In the genomic region with DNA sequence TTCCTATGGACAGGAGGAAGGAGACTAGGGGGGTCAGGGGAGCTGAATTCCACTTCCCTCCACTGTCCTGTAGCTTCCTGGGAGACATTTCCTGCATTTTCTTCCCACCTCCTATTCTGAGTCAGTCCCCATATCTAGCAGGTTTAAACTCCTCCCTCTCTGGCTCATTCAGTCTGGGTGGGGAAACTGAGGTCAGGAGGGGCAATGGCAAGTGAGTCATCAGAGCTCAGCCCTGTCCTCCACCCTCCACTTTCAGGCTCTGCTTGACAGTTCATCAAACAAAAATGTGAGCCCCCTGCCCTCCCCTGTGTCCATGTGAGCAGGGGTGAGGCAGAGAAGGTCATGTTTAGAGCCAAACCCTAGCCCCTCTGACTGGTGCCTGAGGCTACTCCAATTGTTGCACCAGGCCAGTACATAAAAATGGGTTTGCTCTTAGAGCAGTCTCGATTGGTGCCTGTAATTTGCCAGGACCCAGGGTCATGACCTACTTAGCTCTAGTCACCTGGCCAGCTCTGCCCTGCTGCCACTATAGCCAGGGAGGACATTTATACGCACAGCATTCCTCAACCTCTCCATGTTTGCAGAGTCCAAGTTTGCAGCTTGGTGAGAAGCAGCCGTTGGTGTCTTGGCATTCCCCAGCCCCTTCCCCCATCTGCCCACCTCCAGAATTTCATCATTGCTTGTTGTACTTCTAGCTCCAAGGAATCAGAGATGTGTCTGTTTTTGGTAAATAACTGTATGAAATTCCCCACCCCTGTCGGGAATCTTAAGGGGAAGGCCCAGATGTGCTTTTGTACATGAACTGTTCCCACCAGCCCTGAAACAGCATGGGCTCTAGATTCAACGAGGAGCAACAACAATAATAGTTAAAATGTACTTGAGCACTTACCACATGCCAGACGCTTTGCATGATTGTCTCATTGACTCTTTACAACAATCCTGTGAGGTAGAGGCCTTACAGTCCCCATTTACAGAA, we compare ENCODE assay signal across 7 cellular contexts. TPM values are rescaled to one million over a fixed set of nuclear protein-coding genes. Genes with fewer than 3 reads are reported as not detected.
DNase-seq lines count a peak whose midpoint lies in the region; ATAC-seq and TF ChIP-seq lines count a peak whose summit lies in the region.
"Had no signal": no experiment of that assay in that cellular context is flagged by ENCODE, and none has a peak within 500 bp of the region (broad histone marks: within the 10 kb centered on the region; RNA-seq: fewer than 3 reads in every experiment).

No MANE protein-coding gene starts in this region.

- peaks cover 26% of the 10 kb centered on the region for H3F3A ChIP-seq in PC-9 (ENCODE audit: insufficient read depth, low read depth)

- BruUV-seq in PC-9 (replicated peaks; lab: Mats Ljungman, UMichigan) (no TSS peak), OCI-LY7 (replicated peaks; lab: Mats Ljungman, UMichigan) (no TSS peak)

- H2AFZ ChIP-seq in PC-9 (no peak overlapping the region), OCI-LY7 (ENCODE audit: low read length) (no peak overlapping the region)

- no peak for ATAC-seq in GM21717 (IDR thresholded peaks at IDR 0.05; ENCODE audit: unreplicated experiment)

- no peak for TF ChIP-seq POLR2A in stomach (IDR thresholded peaks at IDR 0.05)

- no peaks in the 10 kb centered on the region for H3K27me3 ChIP-seq in PC-9 (ENCODE audit: insufficient read depth, low read depth)
- no peaks in the 10 kb centered on the region for H3K27me3 ChIP-seq in stomach

- POLR2A ChIA-PET in PC-9 (lab: Charles Lee; ENCODE audit: unreplicated experiment) (interaction anchor here (1.3 kb wide), 1 partner anchor 41 kb away, joined by 14 read pairs; no protein-coding TSS in a partner anchor), OCI-LY7 (lab: Charles Lee) (no interaction called here)

- H3K27ac ChIP-seq in PC-9 (peak overlapping the region; percentile 65), stomach (peak overlapping the region; percentile 48 to 75 (median 60)), OCI-LY7 (ENCODE audit: low read depth, low read length, poor library complexity, severe bottlenecking) (no peak overlapping the region)

- no peak for TF ChIP-seq EP300 in stomach (IDR thresholded peaks at IDR 0.05)

- no peaks in the 10 kb centered on the region for H3K9me3 ChIP-seq in PC-9 (ENCODE audit: insufficient read depth, low read depth)
- no peaks in the 10 kb centered on the region for H3K9me3 ChIP-seq in stomach
- H3K9me3 ChIP-seq in OCI-LY7 (ENCODE audit: low read length) = no peaks in the 10 kb centered on the region

- intact Hi-C loops in PC-9 (cut with micrococcal nuclease; ENCODE audit: unreplicated experiment) = no loop called here
- intact Hi-C loops in stomach (cut with DNase I; ENCODE audit: low total_unique reads) = no loop called here
- intact Hi-C loops in OCI-LY7 (cut with micrococcal nuclease; ENCODE audit: unreplicated experiment) = no loop called here

- H3K4me3 ChIP-seq in PC-9 = no peak overlapping the region
- H3K4me3 ChIP-seq in stomach = no peak overlapping the region
- no peak overlapping the region for H3K4me3 ChIP-seq in OCI-LY7 (ENCODE audit: low read depth, low read length, poor library complexity, severe bottlenecking)

- H4K20me1 ChIP-seq in PC-9 (ENCODE audit: insufficient read depth) = no peaks in the 10 kb centered on the region; the same call in 1 of the 2 replicates
- no peaks in the 10 kb centered on the region for H4K20me1 ChIP-seq in OCI-LY7 (ENCODE audit: insufficient read depth, low read length)

- DNase-seq in PC-9 (peak; percentile 45 to 47), fibroblast of the conjunctiva (ENCODE audit: low read depth) (peak; percentile 83), stomach (no peak), KBM-7 (no peak), OCI-LY7 (ENCODE audit: low spot score) (no peak)

- H3K9me2 ChIP-seq in PC-9 (ENCODE audit: insufficient read depth) (no peaks in the 10 kb centered on the region), OCI-LY7 (ENCODE audit: insufficient read depth, low read length) (no peaks in the 10 kb centered on the region)

- peaks cover 20% of the 10 kb centered on the region for H3K4me1 ChIP-seq in PC-9 (replicated peaks; ENCODE audit: insufficient read depth)
- H3K4me1 ChIP-seq in stomach = peaks cover 12 to 24% (median 19%) of the 10 kb centered on the region in 4 donors
- no peaks in the 10 kb centered on the region for H3K4me1 ChIP-seq in OCI-LY7 (ENCODE audit: insufficient read depth, low read length, poor library complexity, severe bottlenecking)

- no peak for TF ChIP-seq CTCF in PC-9 (conservative IDR thresholded peaks at IDR 0.05)
- no peak for TF ChIP-seq CTCF in stomach (IDR thresholded peaks at IDR 0.05)
- TF ChIP-seq CTCF in OCI-LY7 (conservative IDR thresholded peaks at IDR 0.05; ENCODE audit: low read length) = no peak

- H3K4me2 ChIP-seq in PC-9 = peak overlapping the region; percentile 35
- H3K4me2 ChIP-seq in OCI-LY7 (ENCODE audit: low read length) = no peak overlapping the region

- WGBS in stomach, 5 donors = 61 to 65% (median 62%) methylated on average over 6 of the region's 6 CpGs

- in situ Hi-C loops in KBM-7 (cut with MboI; ENCODE audit: low pct_unique_long_range_greater_than_20kb, low sequenced_read_pairs) = no loop called here

- CTCF ChIA-PET in PC-9 (lab: Charles Lee) = interaction anchor here (0.6 to 0.9 kb wide), 2 partner anchors 9 to 10 kb away, joined by 3 to 4 read pairs; no protein-coding TSS in a partner anchor
- CTCF ChIA-PET in OCI-LY7 (lab: Charles Lee; ENCODE audit: unreplicated experiment) = no interaction called here

- peaks cover 15% of the 10 kb centered on the region; the same call in 1 of the 2 replicates for H3K36me3 ChIP-seq in PC-9 (ENCODE audit: low read depth)
- peaks cover 37 to 98% (median 97%) of the 10 kb centered on the region in 4 donors for H3K36me3 ChIP-seq in stomach
- H3K36me3 ChIP-seq in OCI-LY7 (ENCODE audit: insufficient read depth, low read length) = peaks cover 72% of the 10 kb centered on the region

- H3K79me2 ChIP-seq in PC-9 (ENCODE audit: low read depth) (no peaks in the 10 kb centered on the region), OCI-LY7 (ENCODE audit: insufficient read depth, low read depth, low read length) (no peaks in the 10 kb centered on the region)

RNA-seq across cellular contexts. Expression of a gene that starts 20.7 kb away (rescaled TPM):
- total RNA-seq in PC-9 (2021) (152 and 163 TPM in 2 replicates), stomach (100 to 1,000 TPM in 2 of 5 donors, 10 to 100 TPM in 3; 52.1 to 136 (median 63.4) TPM), OCI-LY7 (2022) (60.0 and 68.8 TPM in 2 replicates)
- 10 to 100 TPM; 49.9 to 76.9 (median 69.0) TPM for polyA plus RNA-seq in stomach
- total RNA-seq in OCI-LY7 (2014; rRNA removed; shearing (Covaris generic)) = 46.2 and 59.4 TPM in 2 replicates

RNA-seq across cellular contexts. Expression of a gene that starts 27.1 kb away (rescaled TPM):
- total RNA-seq in PC-9 (2021) = 0.78 TPM in 1 of 2 replicates, not detected in the other
- 10 to 100 TPM in 2 of 5 donors, not detected in 3; 12.9 to 18.2 TPM for total RNA-seq in stomach
- polyA plus RNA-seq in stomach = 10 to 100 TPM; 31.6 to 69.8 (median 56.0) TPM
- total RNA-seq in OCI-LY7 (2014; rRNA removed; shearing (Covaris generic)) = 135 and 183 TPM in 2 replicates
- 230 and 314 TPM in 2 replicates for total RNA-seq in OCI-LY7 (2022)
- total RNA-seq: HT-29 had no signal

RNA-seq across cellular contexts. Expression of a gene that starts 27.9 kb away (rescaled TPM):
- total RNA-seq in PC-9 (2021) (54.3 and 61.1 TPM in 2 replicates), stomach (10 to 100 TPM in 3 of 5 donors, 1 to 10 TPM in 2; 7.0 to 77.2 (median 21.4) TPM), OCI-LY7 (2022) (45.9 and 46.8 TPM in 2 replicates)
- polyA plus RNA-seq in stomach = 10 to 100 TPM; 31.7 to 49.0 (median 32.2) TPM
- 33.1 and 35.4 TPM in 2 replicates for total RNA-seq in OCI-LY7 (2014; rRNA removed; shearing (Covaris generic))

RNA-seq across cellular contexts. Expression of a gene that starts 28.2 kb away (rescaled TPM):
- total RNA-seq in PC-9 (2021) = 18.6 and 30.9 TPM in 2 replicates
- 10 to 100 TPM in 4 of 5 donors, 1 to 10 TPM in 1; 6.4 to 91.0 (median 23.0) TPM for total RNA-seq in stomach
- 10 to 100 TPM; 20.4 to 22.1 (median 20.5) TPM for polyA plus RNA-seq in stomach
- total RNA-seq in OCI-LY7 (2014; rRNA removed; shearing (Covaris generic)) = 15.7 and 28.3 TPM in 2 replicates
- total RNA-seq in OCI-LY7 (2022) = 31.2 and 31.3 TPM in 2 replicates

RNA-seq across cellular contexts. Expression of a gene that starts 42.3 kb away (rescaled TPM):
- 2.3 and 4.0 TPM in 2 replicates for total RNA-seq in PC-9 (2021)
- total RNA-seq in stomach = 1 to 10 TPM in 1 of 5 donors, under 1 TPM in 3, not detected in 1; 0.18 to 2.3 (median 0.29) TPM
- polyA plus RNA-seq in stomach = 1 to 10 TPM in 1 of 3 donors, under 1 TPM in 2; 0.31 to 1.2 (median 0.80) TPM
- total RNA-seq in OCI-LY7 (2014; rRNA removed; shearing (Covaris generic)) = 1.2 and 2.0 TPM in 2 replicates
- 2.8 and 3.6 TPM in 2 replicates for total RNA-seq in OCI-LY7 (2022)

Comparison
In these comparisons a context has a peak if more than half of its experiments do, and no peak if none do; other contexts are left out.
1. DNase-seq: peak in PC-9 (2 of 2) and fibroblast of the conjunctiva (single experiment); none in stomach (single experiment), KBM-7 (single experiment) and OCI-LY7 (single experiment).
2. RNA of a gene that starts 27.1 kb away (total RNA-seq): 135 to 314 TPM in OCI-LY7; 12.9 to 18.2 TPM in stomach and 0.78 TPM in PC-9; every median in the first group is over 4 times any median in the second.